In the genomic region with DNA sequence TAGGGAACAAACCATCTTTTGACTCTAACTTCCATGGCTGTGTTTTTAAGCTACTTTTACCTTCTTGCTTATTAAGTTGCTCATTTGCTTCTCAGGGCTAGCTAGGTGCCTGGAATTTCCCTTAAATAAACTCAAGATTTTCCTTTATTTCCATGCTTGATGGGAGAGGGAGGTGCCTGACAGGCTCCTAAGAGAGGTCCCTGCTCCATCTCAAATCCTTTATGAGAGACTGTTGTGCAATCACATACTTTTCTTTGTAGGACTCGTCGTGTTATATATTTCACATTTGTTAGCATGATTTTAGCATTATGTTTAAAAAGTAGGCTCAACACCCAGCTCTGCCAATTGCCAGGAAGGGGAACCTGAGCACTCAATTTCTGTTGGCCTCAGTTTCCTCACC, we compare ENCODE assay signal across 24 cellular contexts.
"Had no signal": no experiment of that assay in that cellular context is flagged by ENCODE, and none has a peak within 500 bp of the region (broad histone marks: within the 10 kb centered on the region; RNA-seq: fewer than 3 reads in every experiment).

No MANE protein-coding gene starts in this region.

- H3K36me3 ChIP-seq: left ventricle myocardium inferior, neural progenitor cell, ovary, right atrium auricular region, stomach, tibial artery, upper lobe of right lung had no signal

- H2AFZ ChIP-seq: neural progenitor cell had no signal

- H3K27me3 ChIP-seq: neural progenitor cell, ovary, right atrium auricular region, stomach, testis, tibial artery, upper lobe of right lung had no signal

- H3K4me2 ChIP-seq: neural progenitor cell had no signal

- H3K9ac ChIP-seq: neural progenitor cell had no signal

- H3K4me3 ChIP-seq: left ventricle myocardium inferior, lung, neural progenitor cell, ovary, right atrium auricular region, skin epidermis, stomach, testis, tibial artery, upper lobe of right lung had no signal

- ATAC-seq: natural killer cell; sciatic nerve; stimulated activated naive CD8-positive, alpha-beta T cell treated with anti-CD3 and anti-CD28 coated beads, Interleukin-15, Interleukin-2, amounts not matched to agents 100 U/mL and 50 U/mL, for 24 hours; upper lobe of right lung had no signal

- H3K27ac ChIP-seq: left ventricle myocardium inferior, neural progenitor cell, ovary, right atrium auricular region, skin epidermis, stomach, testis, tibial artery, upper lobe of right lung had no signal

- H3K4me1 ChIP-seq: left ventricle myocardium inferior, neural progenitor cell, right atrium auricular region, testis, tibial artery, upper lobe of right lung had no signal

- H3K9me3 ChIP-seq: left ventricle myocardium inferior, ovary, right atrium auricular region, stomach, testis, tibial artery, upper lobe of right lung had no signal

- DNase-seq: hypothalamus; islet precursor cell; left ventricle myocardium inferior; mesendoderm; naive B cell; natural killer cell; nephron progenitor cell; ovary; stimulated activated CD4-positive, alpha-beta T cell treated with anti-CD3 and anti-CD28 coated beads, Interleukin-12 subunit alpha, Interleukin-12 subunit beta, amount 100 ng/mL, for 4 hours; stimulated activated CD4-positive, alpha-beta T cell treated with anti-CD3 and anti-CD28 coated beads, Interleukin-15, amount 100 ng/mL, for 24 hours; stimulated activated CD4-positive, alpha-beta T cell treated with anti-CD3 and anti-CD28 coated beads, Interleukin-2, amount 100 ng/mL, for 24 hours; stimulated activated CD4-positive, alpha-beta T cell treated with anti-CD3 and anti-CD28 coated beads, Interleukin-4, amount 100 ng/mL, for 1 hour; stimulated activated naive B cell treated with anti-CD40 and anti-IgM and Interleukin-4, amounts not matched to agents 10 μg/mL and 1 μg/mL and 100 μg/mL, for 72 hours; stimulated activated naive CD8-positive, alpha-beta T cell treated with anti-CD3 and anti-CD28 coated beads, Interleukin-15, Interleukin-2, amounts not matched to agents 100 U/mL and 50 U/mL, for 24 hours; stomach; testis; tibial artery; trophoblast cell; upper lobe of right lung had no signal
